11 cellular contexts compared by ENCODE assay signal in the genomic region with DNA sequence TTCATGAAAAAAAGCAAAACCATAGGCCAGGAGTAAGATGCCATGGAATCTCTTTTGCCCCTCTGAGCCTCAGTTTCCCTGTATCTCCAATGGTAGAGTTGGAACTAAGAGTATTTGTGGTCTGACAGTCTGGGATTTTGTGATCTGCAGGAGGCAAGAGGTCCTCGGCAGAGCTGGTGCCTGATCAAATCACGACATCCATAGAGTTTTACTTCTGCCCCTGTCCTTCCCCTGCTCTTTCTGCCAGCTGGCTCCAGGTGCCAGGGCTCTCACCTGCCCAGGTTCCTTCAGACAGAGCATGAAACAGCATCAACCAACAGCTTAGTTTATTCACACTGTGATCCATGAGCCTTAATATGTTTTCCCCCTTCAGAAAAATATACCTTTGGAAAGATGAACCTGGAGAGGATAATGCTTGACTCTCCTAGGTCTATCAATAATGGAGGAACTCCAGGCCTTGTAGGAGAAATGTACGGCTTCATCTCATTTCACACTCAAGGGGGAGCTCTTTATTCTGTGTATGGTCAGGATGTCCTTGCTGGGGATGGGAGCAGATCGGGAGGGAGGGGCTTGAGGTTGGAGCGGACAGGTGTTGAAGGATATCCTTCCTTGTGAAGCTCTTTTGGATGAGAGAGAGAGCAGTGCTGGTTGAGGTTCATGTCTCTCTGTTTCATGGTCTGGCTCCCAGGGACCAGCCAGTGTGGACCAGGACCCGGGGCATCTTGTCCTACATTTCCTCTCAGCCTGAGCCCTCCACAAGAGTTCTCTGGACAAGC.
A peak's percentile ranks its signal among the peaks of the same experiment; 100 is the strongest.
DNase-seq lines count a peak whose midpoint lies in the region; ATAC-seq and TF ChIP-seq lines count a peak whose summit lies in the region.
"Had no signal": no experiment of that assay in that cellular context is flagged by ENCODE, and none has a peak within 500 bp of the region (broad histone marks: within the 10 kb centered on the region; RNA-seq: fewer than 3 reads in every experiment).

No MANE protein-coding gene starts in this region.

- DNase-seq in activated CD8-positive, alpha-beta memory T cell treated with anti-CD3 and anti-CD28 coated beads for 24 hours = peak; percentile 59
- DNase-seq in activated CD8-positive, alpha-beta memory T cell treated with anti-CD3 and anti-CD28 coated beads, Interleukin-2, amount 10 ng/mL, durations not matched to agents 7 days and 5 days = no peak
- DNase-seq in LHCN-M2 (ENCODE audit: low read depth) = peak; percentile 18
- DNase-seq in WERI-Rb-1 = peak; percentile 87
- DNase-seq in naive thymus-derived CD4-positive, alpha-beta T cell = no peak
- no peak for DNase-seq in activated gamma-delta T cell (lab: John Stamatoyannopoulos, UW)
- DNase-seq: activated CD4-positive, CD25-positive, alpha-beta regulatory T cell treated with anti-CD3 and anti-CD28 coated beads, Interleukin-2, amount 50 U/mL, for 72 hours; glutamatergic neuron had no signal

- POLR2A ChIA-PET in naive thymus-derived CD4-positive, alpha-beta T cell (lab: Charles Lee) = interaction anchor here (0.6 to 1.2 kb wide), 5 partner anchors 10 to 338 kb away, joined by 3 to 7 read pairs (median 4); no protein-coding TSS in a partner anchor

- no peak for ATAC-seq in activated CD8-positive, alpha-beta memory T cell treated with anti-CD3 and anti-CD28 coated beads, Interleukin-2, amount 10 ng/mL, durations not matched to agents 7 days and 5 days
- ATAC-seq in naive thymus-derived CD4-positive, alpha-beta T cell = no peak
- ATAC-seq in GM18498 (IDR thresholded peaks at IDR 0.05; ENCODE audit: unreplicated experiment) (no peak), HG02759 (IDR thresholded peaks at IDR 0.05; ENCODE audit: unreplicated experiment) (no peak)

- peak; percentile 58; the same call in 1 of the 2 replicates for TF ChIP-seq CTCF in WERI-Rb-1 (IDR thresholded peaks at IDR 0.05; ENCODE audit: low read depth, low read length)

- no peak overlapping the region for H3K4me3 ChIP-seq in WERI-Rb-1 (ENCODE audit: low read depth, low read length)
- no peak overlapping the region for H3K4me3 ChIP-seq in naive thymus-derived CD4-positive, alpha-beta T cell (ENCODE audit: low read length)

- H3K9me3 Mint-ChIP-seq in activated CD8-positive, alpha-beta memory T cell treated with anti-CD3 and anti-CD28 coated beads, Interleukin-2, amount 10 ng/mL, durations not matched to agents 7 days and 5 days (ENCODE audit: low read depth) = peaks cover 5% of the 10 kb centered on the region
- H3K9me3 Mint-ChIP-seq in naive thymus-derived CD4-positive, alpha-beta T cell = peaks cover 0 to 16% (median 0%) of the 10 kb centered on the region in 11 donors

- H3K27ac ChIP-seq in WERI-Rb-1 = no peak overlapping the region
- H3K27ac ChIP-seq in naive thymus-derived CD4-positive, alpha-beta T cell (ENCODE audit: low read depth, low read length) = no peak overlapping the region

- H3K4me1 ChIP-seq in naive thymus-derived CD4-positive, alpha-beta T cell (ENCODE audit: control insufficient read depth in 2 of 2, insufficient read depth in 2 of 2, low read length in 2 of 2) = peaks cover 42 to 46% of the 10 kb centered on the region in 2 donors

- H3K4me1 Mint-ChIP-seq in activated CD8-positive, alpha-beta memory T cell treated with anti-CD3 and anti-CD28 coated beads, Interleukin-2, amount 10 ng/mL, durations not matched to agents 7 days and 5 days = peaks cover 52% of the 10 kb centered on the region
- peaks cover 39 to 67% (median 54%) of the 10 kb centered on the region in 7 donors for H3K4me1 Mint-ChIP-seq in naive thymus-derived CD4-positive, alpha-beta T cell

- H3K36me3 ChIP-seq in WERI-Rb-1 = no peaks in the 10 kb centered on the region
- no peaks in the 10 kb centered on the region for H3K36me3 ChIP-seq in naive thymus-derived CD4-positive, alpha-beta T cell (ENCODE audit: control insufficient read depth in 2 of 3, insufficient read depth in 3 of 3, low read length in 3 of 3)

- no peaks in the 10 kb centered on the region for H3K27me3 ChIP-seq in WERI-Rb-1 (ENCODE audit: insufficient read depth, low read depth, severe bottlenecking)
- no peaks in the 10 kb centered on the region for H3K27me3 ChIP-seq in naive thymus-derived CD4-positive, alpha-beta T cell (ENCODE audit: control insufficient read depth in 2 of 2, insufficient read depth in 2 of 2, low read length in 2 of 2)

- no peak overlapping the region for H3K27ac Mint-ChIP-seq in activated CD8-positive, alpha-beta memory T cell treated with anti-CD3 and anti-CD28 coated beads, Interleukin-2, amount 10 ng/mL, durations not matched to agents 7 days and 5 days
- H3K27ac Mint-ChIP-seq in naive thymus-derived CD4-positive, alpha-beta T cell = peak overlapping the region in 5 of 9 donors; percentile 8 to 95 (median 41)

- intact Hi-C loops in naive thymus-derived CD4-positive, alpha-beta T cell (cut with micrococcal nuclease) = loop anchor here in 1 of 2 donors (5.0 kb wide), 1 partner anchor 40 kb away; no protein-coding TSS in a partner anchor

- CTCF ChIA-PET in activated CD8-positive, alpha-beta memory T cell treated with anti-CD3 and anti-CD28 coated beads, Interleukin-2, amount 10 ng/mL, durations not matched to agents 7 days and 5 days (lab: Charles Lee) = no interaction called here
- CTCF ChIA-PET in naive thymus-derived CD4-positive, alpha-beta T cell (lab: Charles Lee) = interaction anchor here (0.6 to 1.2 kb wide), 3 partner anchors 41 to 294 kb away, joined by 3 read pairs; no protein-coding TSS in a partner anchor

- peaks cover 25% of the 10 kb centered on the region for H3K36me3 Mint-ChIP-seq in activated CD8-positive, alpha-beta memory T cell treated with anti-CD3 and anti-CD28 coated beads, Interleukin-2, amount 10 ng/mL, durations not matched to agents 7 days and 5 days
- H3K36me3 Mint-ChIP-seq in naive thymus-derived CD4-positive, alpha-beta T cell = peaks cover 0 to 41% (median 0%) of the 10 kb centered on the region in 5 donors

- H3K27me3 Mint-ChIP-seq in activated CD8-positive, alpha-beta memory T cell treated with anti-CD3 and anti-CD28 coated beads, Interleukin-2, amount 10 ng/mL, durations not matched to agents 7 days and 5 days = peaks cover 24% of the 10 kb centered on the region
- peaks cover 0 to 29% (median 8%) of the 10 kb centered on the region in 5 donors for H3K27me3 Mint-ChIP-seq in naive thymus-derived CD4-positive, alpha-beta T cell

- H3K9me3 ChIP-seq in WERI-Rb-1 (ENCODE audit: severe bottlenecking) = no peaks in the 10 kb centered on the region
- no peaks in the 10 kb centered on the region for H3K9me3 ChIP-seq in naive thymus-derived CD4-positive, alpha-beta T cell (ENCODE audit: control insufficient read depth in 2 of 3, low read length in 3 of 3)
- H3K9me3 ChIP-seq: Caco-2 had no signal

- H3K4me3 Mint-ChIP-seq in activated CD8-positive, alpha-beta memory T cell treated with anti-CD3 and anti-CD28 coated beads, Interleukin-2, amount 10 ng/mL, durations not matched to agents 7 days and 5 days = no peak overlapping the region
- no peak overlapping the region for H3K4me3 Mint-ChIP-seq in naive thymus-derived CD4-positive, alpha-beta T cell

Comparison
In these comparisons a context has a peak if more than half of its experiments do, and no peak if none do; other contexts are left out.
1. DNase-seq: peak in activated CD8-positive, alpha-beta memory T cell treated with anti-CD3 and anti-CD28 coated beads for 24 hours (single experiment), LHCN-M2 (single experiment) and WERI-Rb-1 (single experiment); none in activated CD8-positive, alpha-beta memory T cell treated with anti-CD3 and anti-CD28 coated beads, Interleukin-2, amount 10 ng/mL, durations not matched to agents 7 days and 5 days (single experiment), naive thymus-derived CD4-positive, alpha-beta T cell (0 of 9) and activated gamma-delta T cell (single experiment).